In the genomic region with DNA sequence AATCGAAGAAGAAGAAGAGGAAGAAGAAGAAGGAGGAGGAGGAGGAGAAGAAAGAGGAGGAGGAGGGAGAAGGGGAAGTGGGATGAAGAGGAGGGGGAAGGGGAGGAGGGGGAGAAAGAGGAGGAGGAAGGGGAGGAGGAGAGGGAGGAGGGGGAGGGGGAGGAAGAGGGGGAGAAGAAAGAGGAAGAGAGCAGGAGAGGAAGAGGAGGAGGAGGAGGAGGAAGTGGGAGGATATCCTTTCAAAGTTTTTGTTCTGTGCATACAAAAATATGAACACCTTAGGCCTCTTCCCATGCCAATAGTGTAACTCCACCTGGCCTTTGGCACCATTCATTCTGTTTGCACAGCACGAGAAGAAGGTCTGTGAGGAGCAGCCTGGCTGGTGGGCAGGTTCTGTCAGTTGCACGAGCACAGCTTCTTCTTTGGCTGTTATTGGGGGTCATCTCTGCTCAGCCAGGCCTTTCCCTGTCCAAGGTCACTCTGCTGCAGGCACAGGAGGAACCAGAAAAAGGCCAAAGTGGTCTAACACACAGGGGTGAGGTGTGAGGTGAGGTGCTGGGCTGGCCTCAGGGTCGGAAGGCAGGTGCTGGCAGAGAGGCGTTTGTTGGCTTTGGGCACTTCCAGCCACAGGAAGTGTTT, we compare ENCODE assay signal across 1 cellular context.
TF ChIP-seq lines count a peak whose summit lies in the region.

No MANE protein-coding gene starts in this region.

TF ChIP-seq in K562, 482 proteins besides CTCF, POLR2A, EP300 and RAD21:
- TF ChIP-seq, protein P1, sequence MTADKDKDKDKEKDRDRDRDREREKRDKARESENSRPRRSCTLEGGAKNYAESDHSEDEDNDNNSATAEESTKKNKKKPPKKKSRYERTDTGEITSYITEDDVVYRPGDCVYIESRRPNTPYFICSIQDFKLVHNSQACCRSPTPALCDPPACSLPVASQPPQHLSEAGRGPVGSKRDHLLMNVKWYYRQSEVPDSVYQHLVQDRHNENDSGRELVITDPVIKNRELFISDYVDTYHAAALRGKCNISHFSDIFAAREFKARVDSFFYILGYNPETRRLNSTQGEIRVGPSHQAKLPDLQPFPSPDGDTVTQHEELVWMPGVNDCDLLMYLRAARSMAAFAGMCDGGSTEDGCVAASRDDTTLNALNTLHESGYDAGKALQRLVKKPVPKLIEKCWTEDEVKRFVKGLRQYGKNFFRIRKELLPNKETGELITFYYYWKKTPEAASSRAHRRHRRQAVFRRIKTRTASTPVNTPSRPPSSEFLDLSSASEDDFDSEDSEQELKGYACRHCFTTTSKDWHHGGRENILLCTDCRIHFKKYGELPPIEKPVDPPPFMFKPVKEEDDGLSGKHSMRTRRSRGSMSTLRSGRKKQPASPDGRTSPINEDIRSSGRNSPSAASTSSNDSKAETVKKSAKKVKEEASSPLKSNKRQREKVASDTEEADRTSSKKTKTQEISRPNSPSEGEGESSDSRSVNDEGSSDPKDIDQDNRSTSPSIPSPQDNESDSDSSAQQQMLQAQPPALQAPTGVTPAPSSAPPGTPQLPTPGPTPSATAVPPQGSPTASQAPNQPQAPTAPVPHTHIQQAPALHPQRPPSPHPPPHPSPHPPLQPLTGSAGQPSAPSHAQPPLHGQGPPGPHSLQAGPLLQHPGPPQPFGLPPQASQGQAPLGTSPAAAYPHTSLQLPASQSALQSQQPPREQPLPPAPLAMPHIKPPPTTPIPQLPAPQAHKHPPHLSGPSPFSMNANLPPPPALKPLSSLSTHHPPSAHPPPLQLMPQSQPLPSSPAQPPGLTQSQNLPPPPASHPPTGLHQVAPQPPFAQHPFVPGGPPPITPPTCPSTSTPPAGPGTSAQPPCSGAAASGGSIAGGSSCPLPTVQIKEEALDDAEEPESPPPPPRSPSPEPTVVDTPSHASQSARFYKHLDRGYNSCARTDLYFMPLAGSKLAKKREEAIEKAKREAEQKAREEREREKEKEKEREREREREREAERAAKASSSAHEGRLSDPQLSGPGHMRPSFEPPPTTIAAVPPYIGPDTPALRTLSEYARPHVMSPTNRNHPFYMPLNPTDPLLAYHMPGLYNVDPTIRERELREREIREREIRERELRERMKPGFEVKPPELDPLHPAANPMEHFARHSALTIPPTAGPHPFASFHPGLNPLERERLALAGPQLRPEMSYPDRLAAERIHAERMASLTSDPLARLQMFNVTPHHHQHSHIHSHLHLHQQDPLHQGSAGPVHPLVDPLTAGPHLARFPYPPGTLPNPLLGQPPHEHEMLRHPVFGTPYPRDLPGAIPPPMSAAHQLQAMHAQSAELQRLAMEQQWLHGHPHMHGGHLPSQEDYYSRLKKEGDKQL (CRISPR knock-in tag; IDR thresholded peaks at IDR 0.05; ENCODE audit: borderline replicate concordance): no peak
- TF ChIP-seq, protein P2, sequence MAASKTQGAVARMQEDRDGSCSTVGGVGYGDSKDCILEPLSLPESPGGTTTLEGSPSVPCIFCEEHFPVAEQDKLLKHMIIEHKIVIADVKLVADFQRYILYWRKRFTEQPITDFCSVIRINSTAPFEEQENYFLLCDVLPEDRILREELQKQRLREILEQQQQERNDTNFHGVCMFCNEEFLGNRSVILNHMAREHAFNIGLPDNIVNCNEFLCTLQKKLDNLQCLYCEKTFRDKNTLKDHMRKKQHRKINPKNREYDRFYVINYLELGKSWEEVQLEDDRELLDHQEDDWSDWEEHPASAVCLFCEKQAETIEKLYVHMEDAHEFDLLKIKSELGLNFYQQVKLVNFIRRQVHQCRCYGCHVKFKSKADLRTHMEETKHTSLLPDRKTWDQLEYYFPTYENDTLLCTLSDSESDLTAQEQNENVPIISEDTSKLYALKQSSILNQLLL (CRISPR knock-in tag; IDR thresholded peaks at IDR 0.05; ENCODE audit: borderline replicate concordance): no peak
- TF ChIP-seq SPI1 (IDR thresholded peaks at IDR 0.05; ENCODE audit: borderline replicate concordance, low read depth, low read length) (peak; percentile 1; the same call in 1 of the 2 replicates), HMG20A (CRISPR knock-in tag; conservative IDR thresholded peaks at IDR 0.05) (no peak), ZNF263 (CRISPR knock-in tag; IDR thresholded peaks at IDR 0.05; ENCODE audit: borderline replicate concordance) (peak; percentile 64; the same call in 1 of the 2 replicates)
